Comparison of ENCODE assay signal across 18 cellular contexts in genomic region chr16:31439519-31439918, GRCh38. TPM values are rescaled to one million over a fixed set of nuclear protein-coding genes. Genes with fewer than 3 reads are reported as not detected.
DNase-seq lines count a peak whose midpoint lies in the region; ATAC-seq and TF ChIP-seq lines count a peak whose summit lies in the region.
"Had no signal": no experiment of that assay in that cellular context is flagged by ENCODE, and none has a peak within 500 bp of the region (broad histone marks: within the 10 kb centered on the region; RNA-seq: fewer than 3 reads in every experiment).

No MANE protein-coding gene starts in this region.

- ATAC-seq in activated naive CD8-positive, alpha-beta T cell treated with anti-CD3 and anti-CD28 coated beads, Interleukin-2, amount 50 U/mL, for 24 hours = peak; percentile 41
- ATAC-seq in GM21737 (IDR thresholded peaks at IDR 0.05; ENCODE audit: unreplicated experiment) (no peak), GM21423 (IDR thresholded peaks at IDR 0.05; ENCODE audit: unreplicated experiment) (no peak)

- H4K20me1 ChIP-seq in Karpas-422 (ENCODE audit: insufficient read depth, low read depth, low read length) = no peaks in the 10 kb centered on the region

- H3K4me1 Mint-ChIP-seq in activated naive CD8-positive, alpha-beta T cell treated with anti-CD3 and anti-CD28 coated beads, Interleukin-2, amount 50 U/mL, for 24 hours = peaks cover 20% of the 10 kb centered on the region
- H3K4me1 Mint-ChIP-seq in activated naive CD8-positive, alpha-beta T cell treated with anti-CD3 and anti-CD28 coated beads for 36 hours = peaks cover 17% of the 10 kb centered on the region
- H3K4me1 Mint-ChIP-seq in activated T-helper 1 cell treated with anti-CD3 and anti-CD28 coated beads, Interleukin-12 subunit alpha, Interleukin-12 subunit beta, Interleukin-2, Interleukin-4 antibody, amounts not matched to agents 30 ng/mL and 10 ng/mL and 1 ng/mL, durations not matched to agents 14 hours and 24 hours and 36 hours (ENCODE audit: low read depth) = peaks cover 19% of the 10 kb centered on the region

- H3K27ac Mint-ChIP-seq in activated naive CD8-positive, alpha-beta T cell treated with anti-CD3 and anti-CD28 coated beads, Interleukin-2, amount 50 U/mL, for 24 hours = no peak overlapping the region
- no peak overlapping the region for H3K27ac Mint-ChIP-seq in activated naive CD8-positive, alpha-beta T cell treated with anti-CD3 and anti-CD28 coated beads for 36 hours
- no peak overlapping the region for H3K27ac Mint-ChIP-seq in activated T-helper 1 cell treated with anti-CD3 and anti-CD28 coated beads, Interleukin-12 subunit alpha, Interleukin-12 subunit beta, Interleukin-2, Interleukin-4 antibody, amounts not matched to agents 30 ng/mL and 10 ng/mL and 1 ng/mL, durations not matched to agents 14 hours and 24 hours and 36 hours
- H3K27ac Mint-ChIP-seq: CD14-positive monocyte had no signal

- no peak overlapping the region for H3K4me3 Mint-ChIP-seq in activated naive CD8-positive, alpha-beta T cell treated with anti-CD3 and anti-CD28 coated beads, Interleukin-2, amount 50 U/mL, for 24 hours
- no peak overlapping the region for H3K4me3 Mint-ChIP-seq in activated naive CD8-positive, alpha-beta T cell treated with anti-CD3 and anti-CD28 coated beads for 36 hours
- H3K4me3 Mint-ChIP-seq in activated T-helper 1 cell treated with anti-CD3 and anti-CD28 coated beads, Interleukin-12 subunit alpha, Interleukin-12 subunit beta, Interleukin-2, Interleukin-4 antibody, amounts not matched to agents 30 ng/mL and 10 ng/mL and 1 ng/mL, durations not matched to agents 14 hours and 24 hours and 36 hours = peak overlapping the region; percentile 19
- H3K4me3 Mint-ChIP-seq: CD14-positive monocyte had no signal

- no peaks in the 10 kb centered on the region for H3K9me3 Mint-ChIP-seq in activated naive CD8-positive, alpha-beta T cell treated with anti-CD3 and anti-CD28 coated beads, Interleukin-2, amount 50 U/mL, for 24 hours
- H3K9me3 Mint-ChIP-seq in activated naive CD8-positive, alpha-beta T cell treated with anti-CD3 and anti-CD28 coated beads for 36 hours = no peaks in the 10 kb centered on the region
- H3K9me3 Mint-ChIP-seq in activated T-helper 1 cell treated with anti-CD3 and anti-CD28 coated beads, Interleukin-12 subunit alpha, Interleukin-12 subunit beta, Interleukin-2, Interleukin-4 antibody, amounts not matched to agents 30 ng/mL and 10 ng/mL and 1 ng/mL, durations not matched to agents 14 hours and 24 hours and 36 hours = no peaks in the 10 kb centered on the region

- peaks cover 29% of the 10 kb centered on the region for H3K4me1 ChIP-seq in Karpas-422 (ENCODE audit: low read length)
- H3K4me1 ChIP-seq in sigmoid colon = peaks cover 0 to 12% (median 7%) of the 10 kb centered on the region in 4 donors

- TF ChIP-seq POLR2A in sigmoid colon (IDR thresholded peaks at IDR 0.05) = no peak

- H3K79me2 ChIP-seq in Karpas-422 (ENCODE audit: low read length) = no peaks in the 10 kb centered on the region

- H2AFZ ChIP-seq in Karpas-422 (ENCODE audit: low read length) = peak overlapping the region; percentile 44; the same call in 1 of the 2 replicates

- no peak for DNase-seq in activated naive CD8-positive, alpha-beta T cell treated with anti-CD3 and anti-CD28 coated beads, Interleukin-2, amount 50 U/mL, for 24 hours
- no peak for DNase-seq in activated naive CD8-positive, alpha-beta T cell treated with anti-CD3 and anti-CD28 coated beads for 36 hours
- DNase-seq in Karpas-422 (peak; percentile 45), sigmoid colon (peak; percentile 22)
- DNase-seq in activated T-helper 1 cell treated with anti-CD3 and anti-CD28 coated beads, Interleukin-12 subunit alpha, Interleukin-12 subunit beta, Interleukin-2, Interleukin-4 antibody, amounts not matched to agents 30 ng/mL and 10 ng/mL and 1 ng/mL, durations not matched to agents 14 hours and 24 hours and 36 hours (ENCODE audit: low spot score) = no peak
- DNase-seq: ACHN, DMS79, NCI-H1105 treated with DMSO at 0.1 percent for 48 hours, NCI-H187 treated with DMSO at 0.1 percent for 48 hours, NCI-H2227 treated with DMSO at 0.1 percent for 48 hours, NCI-H510A treated with DMSO at 0.1 percent for 48 hours, NCI-H774, SHP77 had no signal

- WGBS in sigmoid colon, 2 donors = 80 to 89% methylated on average over 3 of the region's 3 CpGs

- H3K4me2 ChIP-seq in Karpas-422 (ENCODE audit: low read depth, low read length, poor library complexity, severe bottlenecking) = peak overlapping the region; percentile 73

- intact Hi-C loops in activated T-helper 1 cell treated with anti-CD3 and anti-CD28 coated beads, Interleukin-12 subunit alpha, Interleukin-12 subunit beta, Interleukin-2, Interleukin-4 antibody, amounts not matched to agents 30 ng/mL and 10 ng/mL and 1 ng/mL, durations not matched to agents 14 hours and 24 hours and 36 hours (cut with micrococcal nuclease) = no loop called here
- intact Hi-C loops in sigmoid colon (cut with DNase I) = no loop called here

- H3K36me3 ChIP-seq in Karpas-422 (ENCODE audit: insufficient read depth, low read length) = no peaks in the 10 kb centered on the region
- no peaks in the 10 kb centered on the region for H3K36me3 ChIP-seq in sigmoid colon

- H3K4me3 ChIP-seq in Karpas-422 (ENCODE audit: low read length) (peak overlapping the region; percentile 22; the same call in 1 of the 2 replicates), sigmoid colon (no peak overlapping the region)

- H3K27me3 Mint-ChIP-seq in activated naive CD8-positive, alpha-beta T cell treated with anti-CD3 and anti-CD28 coated beads, Interleukin-2, amount 50 U/mL, for 24 hours = peaks cover 3% of the 10 kb centered on the region
- H3K27me3 Mint-ChIP-seq in activated naive CD8-positive, alpha-beta T cell treated with anti-CD3 and anti-CD28 coated beads for 36 hours = peaks cover 3% of the 10 kb centered on the region
- peaks cover 4% of the 10 kb centered on the region for H3K27me3 Mint-ChIP-seq in activated T-helper 1 cell treated with anti-CD3 and anti-CD28 coated beads, Interleukin-12 subunit alpha, Interleukin-12 subunit beta, Interleukin-2, Interleukin-4 antibody, amounts not matched to agents 30 ng/mL and 10 ng/mL and 1 ng/mL, durations not matched to agents 14 hours and 24 hours and 36 hours (ENCODE audit: insufficient read depth)

- no peaks in the 10 kb centered on the region for H3K36me3 Mint-ChIP-seq in activated naive CD8-positive, alpha-beta T cell treated with anti-CD3 and anti-CD28 coated beads, Interleukin-2, amount 50 U/mL, for 24 hours (ENCODE audit: low read depth)
- no peaks in the 10 kb centered on the region for H3K36me3 Mint-ChIP-seq in activated naive CD8-positive, alpha-beta T cell treated with anti-CD3 and anti-CD28 coated beads for 36 hours
- no peaks in the 10 kb centered on the region for H3K36me3 Mint-ChIP-seq in activated T-helper 1 cell treated with anti-CD3 and anti-CD28 coated beads, Interleukin-12 subunit alpha, Interleukin-12 subunit beta, Interleukin-2, Interleukin-4 antibody, amounts not matched to agents 30 ng/mL and 10 ng/mL and 1 ng/mL, durations not matched to agents 14 hours and 24 hours and 36 hours (ENCODE audit: low read depth)
- H3K36me3 Mint-ChIP-seq: CD14-positive monocyte had no signal

- H3K9ac ChIP-seq in Karpas-422 (ENCODE audit: low read length) = peak overlapping the region; percentile 39

- H3K9me3 ChIP-seq in Karpas-422 (ENCODE audit: low read length) = no peaks in the 10 kb centered on the region
- no peaks in the 10 kb centered on the region for H3K9me3 ChIP-seq in sigmoid colon

- H3K27me3 ChIP-seq in Karpas-422 (ENCODE audit: low read length) (no peaks in the 10 kb centered on the region), sigmoid colon (no peaks in the 10 kb centered on the region)

- no peaks in the 10 kb centered on the region for H3K9me2 ChIP-seq in Karpas-422 (replicated peaks; ENCODE audit: insufficient read depth, low read length)

- TF ChIP-seq CTCF in sigmoid colon (IDR thresholded peaks at IDR 0.05) = no peak

- TF ChIP-seq EP300 in sigmoid colon (IDR thresholded peaks at IDR 0.05) = no peak

- 0 out of 2 replicates have a peak overlapping the region, but pooled peaks have one; percentile 16 for H3K27ac ChIP-seq in Karpas-422 (ENCODE audit: low read length)
- no peak overlapping the region for H3K27ac ChIP-seq in sigmoid colon

RNA-seq across cellular contexts. Expression of gene ZNF843, which starts 3.1 kb away (rescaled TPM):
- under 1 TPM in 1 of 2 experiments, not detected in 1; 0.12 TPM for total RNA-seq in activated naive CD8-positive, alpha-beta T cell treated with anti-CD3 and anti-CD28 coated beads for 36 hours
- not detected in 2 replicates for total RNA-seq in Karpas-422 (2014; rRNA removed; shearing (Covaris generic); ENCODE audit: low replicate concordance)
- total RNA-seq in activated T-helper 1 cell treated with anti-CD3 and anti-CD28 coated beads, Interleukin-12 subunit alpha, Interleukin-12 subunit beta, Interleukin-2, Interleukin-4 antibody, amounts not matched to agents 30 ng/mL and 10 ng/mL and 1 ng/mL, durations not matched to agents 14 hours and 24 hours and 36 hours = 0.21 and 0.22 TPM in 2 replicates
- total RNA-seq in sigmoid colon = 1 to 10 TPM in 3 of 4 donors, under 1 TPM in 1; 0.36 to 5.3 (median 1.1) TPM
- polyA plus RNA-seq in sigmoid colon = 1 to 10 TPM in 1 of 3 donors, under 1 TPM in 1, not detected in 1; 0.22 to 1.8 TPM
- total RNA-seq: RPMI7951 had no signal
- polyA plus RNA-seq: CD14-positive monocyte had no signal

RNA-seq across cellular contexts. Expression of gene COX6A2, which starts 11.4 kb away (rescaled TPM):
- not detected for total RNA-seq in activated naive CD8-positive, alpha-beta T cell treated with anti-CD3 and anti-CD28 coated beads for 36 hours
- total RNA-seq in Karpas-422 (2014; rRNA removed; shearing (Covaris generic); ENCODE audit: low replicate concordance) = not detected in 2 replicates
- total RNA-seq in activated T-helper 1 cell treated with anti-CD3 and anti-CD28 coated beads, Interleukin-12 subunit alpha, Interleukin-12 subunit beta, Interleukin-2, Interleukin-4 antibody, amounts not matched to agents 30 ng/mL and 10 ng/mL and 1 ng/mL, durations not matched to agents 14 hours and 24 hours and 36 hours = not detected in 2 replicates
- not detected for total RNA-seq in sigmoid colon
- polyA plus RNA-seq in sigmoid colon = 1 to 10 TPM in 1 of 3 donors, under 1 TPM in 1, not detected in 1; 0.32 to 4.8 TPM
- total RNA-seq: H4, RPMI7951 had no signal
- polyA plus RNA-seq: CD14-positive monocyte had no signal

RNA-seq across cellular contexts. Expression of gene ARMC5, which starts 19.8 kb away (rescaled TPM):
- total RNA-seq in activated naive CD8-positive, alpha-beta T cell treated with anti-CD3 and anti-CD28 coated beads for 36 hours = 10 to 100 TPM; 13.7 to 14.3 TPM
- 1.5 and 2.3 TPM in 2 replicates for total RNA-seq in Karpas-422 (2014; rRNA removed; shearing (Covaris generic); ENCODE audit: low replicate concordance)
- total RNA-seq in activated T-helper 1 cell treated with anti-CD3 and anti-CD28 coated beads, Interleukin-12 subunit alpha, Interleukin-12 subunit beta, Interleukin-2, Interleukin-4 antibody, amounts not matched to agents 30 ng/mL and 10 ng/mL and 1 ng/mL, durations not matched to agents 14 hours and 24 hours and 36 hours = 11.2 and 12.7 TPM in 2 replicates
- 1 to 10 TPM; 3.9 to 9.5 (median 6.6) TPM for total RNA-seq in sigmoid colon
- 10 to 100 TPM in 1 of 3 donors, 1 to 10 TPM in 2; 2.4 to 11.1 (median 2.8) TPM for polyA plus RNA-seq in sigmoid colon

RNA-seq across cellular contexts. Expression of gene TGFB1I1, which starts 32.4 kb away (rescaled TPM):
- total RNA-seq in activated naive CD8-positive, alpha-beta T cell treated with anti-CD3 and anti-CD28 coated beads for 36 hours = under 1 TPM; 0.32 to 0.49 TPM
- not detected in 2 replicates for total RNA-seq in Karpas-422 (2014; rRNA removed; shearing (Covaris generic); ENCODE audit: low replicate concordance)
- 0.78 and 1.2 TPM in 2 replicates for total RNA-seq in activated T-helper 1 cell treated with anti-CD3 and anti-CD28 coated beads, Interleukin-12 subunit alpha, Interleukin-12 subunit beta, Interleukin-2, Interleukin-4 antibody, amounts not matched to agents 30 ng/mL and 10 ng/mL and 1 ng/mL, durations not matched to agents 14 hours and 24 hours and 36 hours
- total RNA-seq in sigmoid colon = 100 to 1,000 TPM; 124 to 339 (median 205) TPM
- polyA plus RNA-seq in sigmoid colon = 10 to 100 TPM; 10.4 to 31.2 (median 21.0) TPM

RNA-seq across cellular contexts. Expression of gene SLC5A2, which starts 43.4 kb away (rescaled TPM):
- under 1 TPM in 1 of 2 experiments, not detected in 1; 0.08 TPM for total RNA-seq in activated naive CD8-positive, alpha-beta T cell treated with anti-CD3 and anti-CD28 coated beads for 36 hours
- not detected in 2 replicates for total RNA-seq in Karpas-422 (2014; rRNA removed; shearing (Covaris generic); ENCODE audit: low replicate concordance)
- total RNA-seq in activated T-helper 1 cell treated with anti-CD3 and anti-CD28 coated beads, Interleukin-12 subunit alpha, Interleukin-12 subunit beta, Interleukin-2, Interleukin-4 antibody, amounts not matched to agents 30 ng/mL and 10 ng/mL and 1 ng/mL, durations not matched to agents 14 hours and 24 hours and 36 hours = not detected in 2 replicates
- 1 to 10 TPM in 1 of 4 donors, under 1 TPM in 3; 0.49 to 1.1 (median 0.70) TPM for total RNA-seq in sigmoid colon
- 1 to 10 TPM in 2 of 3 donors, under 1 TPM in 1; 0.60 to 1.9 (median 1.2) TPM for polyA plus RNA-seq in sigmoid colon
- total RNA-seq: H4, RPMI7951 had no signal
- polyA plus RNA-seq: CD14-positive monocyte had no signal

Comparison
In these comparisons a context has a peak if more than half of its experiments do, and no peak if none do; other contexts are left out.
1. DNase-seq: peak in Karpas-422 (single experiment) and sigmoid colon (single experiment); none in activated naive CD8-positive, alpha-beta T cell treated with anti-CD3 and anti-CD28 coated beads, Interleukin-2, amount 50 U/mL, for 24 hours (single experiment), activated naive CD8-positive, alpha-beta T cell treated with anti-CD3 and anti-CD28 coated beads for 36 hours (single experiment) and activated T-helper 1 cell treated with anti-CD3 and anti-CD28 coated beads, Interleukin-12 subunit alpha, Interleukin-12 subunit beta, Interleukin-2, Interleukin-4 antibody, amounts not matched to agents 30 ng/mL and 10 ng/mL and 1 ng/mL, durations not matched to agents 14 hours and 24 hours and 36 hours (single experiment).